Comparison of ENCODE assay signal across 11 cellular contexts in the genomic region with DNA sequence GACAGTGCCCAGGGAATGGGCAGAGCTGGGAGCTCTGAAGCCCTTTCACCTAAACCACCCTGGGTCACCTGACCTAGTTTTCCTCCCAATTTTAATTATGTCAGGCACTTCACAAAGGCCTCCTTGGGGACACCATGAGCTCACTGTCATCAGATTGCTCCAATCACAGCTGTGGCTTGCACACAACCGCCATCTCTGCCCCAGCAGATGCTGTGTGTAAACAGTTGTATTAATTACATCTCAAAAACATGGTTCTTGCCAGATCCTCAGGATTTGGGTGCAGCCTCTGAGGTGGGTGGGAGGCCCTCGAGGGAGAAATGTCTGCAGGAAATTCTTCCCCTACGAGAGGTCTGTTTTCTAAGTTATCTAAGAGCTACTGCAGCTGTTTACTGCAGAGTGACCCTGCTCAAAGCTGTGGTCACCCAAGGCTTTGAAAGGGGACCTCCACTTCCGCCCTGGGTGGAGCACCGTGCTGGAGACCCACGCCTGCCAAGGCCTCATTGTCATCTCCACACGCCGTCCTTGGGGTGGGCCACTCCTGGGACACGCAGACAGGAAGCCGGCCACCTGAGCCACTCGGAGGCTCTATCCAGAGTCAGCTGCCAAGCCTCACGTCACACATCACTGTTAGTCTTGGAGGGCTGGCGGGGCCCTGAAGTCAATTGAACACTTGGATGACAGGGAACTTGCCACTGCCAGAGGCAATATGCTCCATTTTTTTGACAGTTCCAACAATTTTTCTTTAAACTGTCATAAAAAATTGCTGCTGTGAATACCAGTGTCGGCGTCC.
DNase-seq lines count a peak whose midpoint lies in the region; ATAC-seq and TF ChIP-seq lines count a peak whose summit lies in the region.
"Had no signal": no experiment of that assay in that cellular context is flagged by ENCODE, and none has a peak within 500 bp of the region (broad histone marks: within the 10 kb centered on the region; RNA-seq: fewer than 3 reads in every experiment).

No MANE protein-coding gene starts in this region.

- H3K9me3 Mint-ChIP-seq in activated T-cell treated with anti-CD3 and anti-CD28 coated beads, Interleukin-2, amount 50 U/mL, for 24 hours: no peaks in the 10 kb centered on the region
- no peaks in the 10 kb centered on the region for H3K9me3 Mint-ChIP-seq in activated naive CD8-positive, alpha-beta T cell treated with anti-CD3 and anti-CD28 coated beads, Interleukin-2, amount 50 U/mL, for 24 hours

- TF ChIP-seq POLR2A in ovary (IDR thresholded peaks at IDR 0.05): no peak

- H3K36me3 ChIP-seq in ovary: no peaks in the 10 kb centered on the region
- H3K36me3 ChIP-seq: thyroid gland had no signal

- peaks cover 8% of the 10 kb centered on the region for H3K4me1 Mint-ChIP-seq in activated T-cell treated with anti-CD3 and anti-CD28 coated beads, Interleukin-2, amount 50 U/mL, for 24 hours (ENCODE audit: low read depth)
- peaks cover 6% of the 10 kb centered on the region for H3K4me1 Mint-ChIP-seq in activated naive CD8-positive, alpha-beta T cell treated with anti-CD3 and anti-CD28 coated beads, Interleukin-2, amount 50 U/mL, for 24 hours
- H3K4me1 Mint-ChIP-seq: activated CD8-positive, alpha-beta memory T cell treated with anti-CD3 and anti-CD28 coated beads, Interleukin-2, amount 10 ng/mL, durations not matched to agents 7 days and 5 days had no signal

- no peak for ATAC-seq in activated naive CD8-positive, alpha-beta T cell treated with anti-CD3 and anti-CD28 coated beads, Interleukin-2, amount 50 U/mL, for 24 hours
- ATAC-seq: activated CD8-positive, alpha-beta memory T cell treated with anti-CD3 and anti-CD28 coated beads, Interleukin-2, amount 10 ng/mL, durations not matched to agents 7 days and 5 days had no signal

- intact Hi-C loops in ovary (cut with DNase I): no loop called here

- no peak for TF ChIP-seq EP300 in ovary (IDR thresholded peaks at IDR 0.05)

- peaks cover 27% of the 10 kb centered on the region for H3K4me1 ChIP-seq in ovary (ENCODE audit: insufficient read depth)

- no peaks in the 10 kb centered on the region for H3K9me3 ChIP-seq in AG04450 (ENCODE audit: control insufficient read depth, insufficient read depth, low read length)
- H3K9me3 ChIP-seq in ovary: no peaks in the 10 kb centered on the region
- H3K9me3 ChIP-seq: thyroid gland had no signal

- H3K27me3 Mint-ChIP-seq in activated T-cell treated with anti-CD3 and anti-CD28 coated beads, Interleukin-2, amount 50 U/mL, for 24 hours: peaks cover 70% of the 10 kb centered on the region
- H3K27me3 Mint-ChIP-seq in activated naive CD8-positive, alpha-beta T cell treated with anti-CD3 and anti-CD28 coated beads, Interleukin-2, amount 50 U/mL, for 24 hours: peaks cover 32% of the 10 kb centered on the region

- TF ChIP-seq CTCF in AG04450 (IDR thresholded peaks at IDR 0.05; ENCODE audit: low read depth, low read length): no peak
- no peak for TF ChIP-seq CTCF in fibroblast of villous mesenchyme (IDR thresholded peaks at IDR 0.05; ENCODE audit: insufficient read depth, low read depth, low read length)
- no peak for TF ChIP-seq CTCF in ovary (IDR thresholded peaks at IDR 0.05)

- POLR2A ChIA-PET in AG04450 (lab: Yijun Ruan, JAX): interaction anchor here (0.6 to 1.8 kb wide), 7 partner anchors 13 to 42 kb away, joined by 3 to 9 read pairs (median 5); no protein-coding TSS in a partner anchor

- H3K4me3 ChIP-seq in AG04450 (ENCODE audit: low read depth, low read length) (no peak overlapping the region), fibroblast of villous mesenchyme (ENCODE audit: low read depth, low read length) (no peak overlapping the region), ovary (no peak overlapping the region)
- H3K4me3 ChIP-seq: thyroid gland had no signal

- H3K27ac ChIP-seq in AG04450 (ENCODE audit: low read depth, low read length): peak overlapping the region; percentile 59
- H3K27ac ChIP-seq in ovary: peak overlapping the region in 1 of 2 donors; percentile 65

- H3K36me3 Mint-ChIP-seq in activated T-cell treated with anti-CD3 and anti-CD28 coated beads, Interleukin-2, amount 50 U/mL, for 24 hours (ENCODE audit: low read depth): no peaks in the 10 kb centered on the region
- H3K36me3 Mint-ChIP-seq in activated naive CD8-positive, alpha-beta T cell treated with anti-CD3 and anti-CD28 coated beads, Interleukin-2, amount 50 U/mL, for 24 hours (ENCODE audit: low read depth): no peaks in the 10 kb centered on the region
- H3K36me3 Mint-ChIP-seq: activated CD8-positive, alpha-beta memory T cell treated with anti-CD3 and anti-CD28 coated beads, Interleukin-2, amount 10 ng/mL, durations not matched to agents 7 days and 5 days had no signal

- DNase-seq in AG04450 (ENCODE audit: low read depth, low spot score): no peak
- peak; percentile 41 for DNase-seq in NCI-H69 (lab: John Stamatoyannopoulos, UW)
- peak; percentile 65 for DNase-seq in fibroblast of villous mesenchyme (ENCODE audit: low read depth)
- peak in 4 of 5 donors; percentile 54 to 61 (median 57) for DNase-seq in ovary
- DNase-seq in AML-193 (lab: John Stamatoyannopoulos, UW): no peak
- DNase-seq in activated T-cell treated with anti-CD3 and anti-CD28 coated beads, Interleukin-2, amount 50 U/mL, for 48 hours: no peak
- DNase-seq in activated T-cell treated with anti-CD3 and anti-CD28 coated beads, Interleukin-2, amount 50 U/mL, for 24 hours: no peak
- DNase-seq in activated naive CD8-positive, alpha-beta T cell treated with anti-CD3 and anti-CD28 coated beads, Interleukin-2, amount 50 U/mL, for 24 hours: no peak
- DNase-seq: activated CD8-positive, alpha-beta memory T cell treated with anti-CD3 and anti-CD28 coated beads, Interleukin-2, amount 10 ng/mL, durations not matched to agents 7 days and 5 days; stimulated activated CD4-positive, alpha-beta T cell treated with anti-CD3 and anti-CD28 coated beads, Interleukin-15, amount 100 ng/mL, for 24 hours; thyroid gland had no signal

- CTCF ChIA-PET in AG04450 (lab: Charles Lee): interaction anchor here (0.6 to 1.5 kb wide), 3 partner anchors 155 to 333 kb away, joined by 3 to 6 read pairs (median 3); no protein-coding TSS in a partner anchor

- H3K27me3 ChIP-seq in AG04450 (ENCODE audit: control insufficient read depth, insufficient read depth, low read length) (no peaks in the 10 kb centered on the region), ovary (no peaks in the 10 kb centered on the region)
- H3K27me3 ChIP-seq: thyroid gland had no signal

- H3K27ac Mint-ChIP-seq in activated T-cell treated with anti-CD3 and anti-CD28 coated beads, Interleukin-2, amount 50 U/mL, for 24 hours: no peak overlapping the region
- no peak overlapping the region for H3K27ac Mint-ChIP-seq in activated naive CD8-positive, alpha-beta T cell treated with anti-CD3 and anti-CD28 coated beads, Interleukin-2, amount 50 U/mL, for 24 hours
- H3K27ac Mint-ChIP-seq: activated CD8-positive, alpha-beta memory T cell treated with anti-CD3 and anti-CD28 coated beads, Interleukin-2, amount 10 ng/mL, durations not matched to agents 7 days and 5 days had no signal

- WGBS in ovary, 3 donors: 40 to 44% (median 41%) methylated on average over 15 of the region's 15 CpGs

- no peak overlapping the region for H3K4me3 Mint-ChIP-seq in activated T-cell treated with anti-CD3 and anti-CD28 coated beads, Interleukin-2, amount 50 U/mL, for 24 hours
- no peak overlapping the region for H3K4me3 Mint-ChIP-seq in activated naive CD8-positive, alpha-beta T cell treated with anti-CD3 and anti-CD28 coated beads, Interleukin-2, amount 50 U/mL, for 24 hours
- H3K4me3 Mint-ChIP-seq: activated CD8-positive, alpha-beta memory T cell treated with anti-CD3 and anti-CD28 coated beads, Interleukin-2, amount 10 ng/mL, durations not matched to agents 7 days and 5 days had no signal

Comparison
In these comparisons a context has a peak if more than half of its experiments do, and no peak if none do; other contexts are left out.
1. DNase-seq: peak in NCI-H69 (single experiment), fibroblast of villous mesenchyme (single experiment) and ovary (4 of 5); none in AG04450 (single experiment), AML-193 (0 of 2), activated T-cell treated with anti-CD3 and anti-CD28 coated beads, Interleukin-2, amount 50 U/mL, for 48 hours (0 of 2), activated T-cell treated with anti-CD3 and anti-CD28 coated beads, Interleukin-2, amount 50 U/mL, for 24 hours (single experiment) and activated naive CD8-positive, alpha-beta T cell treated with anti-CD3 and anti-CD28 coated beads, Interleukin-2, amount 50 U/mL, for 24 hours (single experiment).